16 cellular contexts compared by ENCODE assay signal in the genomic region with DNA sequence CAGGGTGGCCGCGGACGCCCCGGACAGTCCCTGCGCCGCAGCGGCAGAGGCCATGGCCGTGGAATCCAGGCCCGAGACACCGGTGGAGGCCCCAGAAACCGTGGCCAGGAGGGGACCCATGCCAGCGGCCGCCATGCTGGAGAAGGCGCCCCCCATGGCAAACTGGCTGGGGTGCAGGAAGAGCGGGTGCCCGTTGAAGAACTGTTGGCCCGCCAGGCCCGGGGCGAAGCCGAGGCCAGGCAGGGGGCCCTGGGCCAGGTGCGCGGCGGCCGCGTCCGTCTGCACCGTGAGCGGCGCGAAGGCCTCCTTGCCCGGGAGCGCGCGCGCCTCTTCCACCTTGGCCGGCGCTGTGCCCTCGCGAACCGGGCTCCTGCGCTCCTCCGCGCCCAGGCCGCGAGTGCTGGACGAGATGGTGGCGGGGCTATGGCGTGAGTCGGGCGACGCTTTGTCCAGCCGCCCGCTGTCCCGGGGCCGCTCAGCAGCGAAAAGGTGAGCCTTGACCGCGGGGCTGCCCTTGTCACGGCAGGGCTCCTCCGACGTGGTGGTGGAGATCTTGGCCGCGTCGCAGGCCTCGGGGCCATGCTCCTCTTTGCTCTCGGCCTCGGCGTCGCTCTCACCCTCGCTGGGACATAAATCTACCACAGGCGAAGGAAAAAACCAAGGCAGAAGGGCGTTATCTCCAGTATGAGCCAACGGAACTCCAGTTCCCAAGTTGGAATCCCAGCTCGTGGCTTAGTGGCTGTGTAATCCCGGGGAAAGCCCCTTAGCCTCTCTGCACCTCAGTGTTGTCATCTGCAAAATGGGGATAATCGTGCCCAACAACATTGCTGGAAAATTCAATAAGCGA. TPM values are rescaled to one million over a fixed set of nuclear protein-coding genes. Genes with fewer than 3 reads are reported as not detected.
DNase-seq lines count a peak whose midpoint lies in the region; ATAC-seq, FAIRE-seq and TF ChIP-seq lines count a peak whose summit lies in the region.
"Had no signal": no experiment of that assay in that cellular context is flagged by ENCODE, and none has a peak within 500 bp of the region (broad histone marks: within the 10 kb centered on the region; RNA-seq: fewer than 3 reads in every experiment).

No MANE protein-coding gene starts in this region.

- ATAC-seq in GM23338 (peak; percentile 42), HG03175 (IDR thresholded peaks at IDR 0.05; ENCODE audit: unreplicated experiment) (no peak), HG03520 (IDR thresholded peaks at IDR 0.05; ENCODE audit: unreplicated experiment) (no peak)
- ATAC-seq: GM12878, Right ventricle myocardium inferior had no signal

- H4K20me1 ChIP-seq in GM23338 (replicated peaks; ENCODE audit: insufficient read depth) (peaks cover 9% of the 10 kb centered on the region; the same call in 1 of the 2 replicates), astrocyte (ENCODE audit: insufficient read depth, low read length) (peaks cover 23% of the 10 kb centered on the region), smooth muscle cell (ENCODE audit: low read depth) (peaks cover 60% of the 10 kb centered on the region)

- H3K4me1 ChIP-seq in GM23338 (ENCODE audit: insufficient read depth) (peaks cover 88% of the 10 kb centered on the region), astrocyte (ENCODE audit: insufficient read depth, low read length) (peaks cover 31% of the 10 kb centered on the region), smooth muscle cell (ENCODE audit: low read depth) (peaks cover 53% of the 10 kb centered on the region)

- H3K4me3 Mint-ChIP-seq in GM23338 (peak overlapping the region; percentile 61), astrocyte (ENCODE audit: unreplicated experiment) (no peak overlapping the region)

- H3K27ac ChIP-seq in GM23338 (ENCODE audit: low read depth) (no peak overlapping the region), astrocyte (ENCODE audit: low read depth, low read length) (peak overlapping the region; percentile 69), smooth muscle cell (ENCODE audit: low read depth) (peak overlapping the region; percentile 99)

- H3K27ac Mint-ChIP-seq in GM23338 (no peak overlapping the region), astrocyte (ENCODE audit: unreplicated experiment) (no peak overlapping the region)

- H3K36me3 ChIP-seq in GM23338 (ENCODE audit: insufficient read depth) (no peaks in the 10 kb centered on the region), astrocyte (ENCODE audit: insufficient read depth, low read length) (peaks cover 15% of the 10 kb centered on the region), smooth muscle cell (ENCODE audit: low read depth) (no peaks in the 10 kb centered on the region)

- H3K27me3 Mint-ChIP-seq in GM23338 (ENCODE audit: insufficient read depth, low read depth, poor library complexity) (peaks cover 99% of the 10 kb centered on the region), astrocyte (ENCODE audit: low read depth, unreplicated experiment) (peaks cover 91% of the 10 kb centered on the region)

- H3K36me3 Mint-ChIP-seq in GM23338 (ENCODE audit: low read depth) (no peaks in the 10 kb centered on the region), astrocyte (ENCODE audit: low read depth, unreplicated experiment) (peaks cover 6% of the 10 kb centered on the region)

- H2AFZ ChIP-seq in GM23338 (peak overlapping the region; percentile 48), astrocyte (ENCODE audit: low read depth, low read length) (no peak overlapping the region), smooth muscle cell (ENCODE audit: low read depth) (no peak overlapping the region)

- no peaks in the 10 kb centered on the region for H3K79me2 ChIP-seq in GM23338 (replicated peaks; ENCODE audit: insufficient read depth)
- peaks cover 83% of the 10 kb centered on the region for H3K79me2 ChIP-seq in astrocyte (ENCODE audit: insufficient read depth, low read length)
- peaks cover 94% of the 10 kb centered on the region for H3K79me2 ChIP-seq in smooth muscle cell (ENCODE audit: low read depth)

- H3K27me3 ChIP-seq in GM23338 (ENCODE audit: insufficient read depth) (peaks cover 100% of the 10 kb centered on the region), astrocyte (ENCODE audit: insufficient read depth, low read length) (no peaks in the 10 kb centered on the region), smooth muscle cell (ENCODE audit: low read depth) (no peaks in the 10 kb centered on the region)

- H3K4me3 ChIP-seq in GM23338 = peak overlapping the region; percentile 46; the same call in 1 of the 2 replicates
- H3K4me3 ChIP-seq in astrocyte (ENCODE audit: insufficient read depth, low read depth, low read length) = no peak overlapping the region
- H3K4me3 ChIP-seq in smooth muscle cell = peak overlapping the region; percentile 62
- H3K4me3 ChIP-seq: GM12878 had no signal

- no peaks in the 10 kb centered on the region for H3K9me3 ChIP-seq in astrocyte (ENCODE audit: insufficient read depth, low read depth, low read length)
- H3K9me3 ChIP-seq in smooth muscle cell (replicated peaks; ENCODE audit: low read depth) = no peaks in the 10 kb centered on the region

- H3K9ac ChIP-seq in astrocyte (ENCODE audit: low read length) (peak overlapping the region; percentile 67), smooth muscle cell (ENCODE audit: low read depth) (peak overlapping the region; percentile 94)

- no peaks in the 10 kb centered on the region for H3K9me2 ChIP-seq in GM23338 (ENCODE audit: insufficient read depth)

- H3K4me1 Mint-ChIP-seq in GM23338 (peaks cover 72% of the 10 kb centered on the region), astrocyte (ENCODE audit: low read depth, unreplicated experiment) (no peaks in the 10 kb centered on the region)

- H3K9me3 Mint-ChIP-seq in GM23338 (no peaks in the 10 kb centered on the region), astrocyte (ENCODE audit: unreplicated experiment) (peaks cover 6% of the 10 kb centered on the region)

- peak; percentile 62 for DNase-seq in GM23338 (ENCODE audit: low spot score)
- DNase-seq in astrocyte (ENCODE audit: low read depth) = no peak
- peak; percentile 26 for DNase-seq in left kidney (ENCODE audit: low read depth, low spot score)
- DNase-seq in smooth muscle cell (lab: John Stamatoyannopoulos, UW; ENCODE audit: unreplicated experiment) = no peak
- DNase-seq in SIG-M5 (lab: John Stamatoyannopoulos, UW) = no peak
- no peak for DNase-seq in NCI-H128 (lab: John Stamatoyannopoulos, UW; ENCODE audit: unreplicated experiment)
- DNase-seq: activated CD4-positive, alpha-beta T cell treated with anti-CD3 and anti-CD28 coated beads for 4 hours; DND-41; hippocampal formation; MV-4-11; nucleus accumbens; T-helper 2 cell had no signal

- WGBS in smooth muscle cell (ENCODE audit: low lambda C conversion rate) = 38% methylated on average over 69 of the region's 77 CpGs

- FAIRE-seq in astrocyte (lab: Jason Lieb, UNC) = no peak
- FAIRE-seq: GM12878 had no signal

- H3F3A ChIP-seq in GM23338 (replicated peaks; ENCODE audit: low read depth) = peaks cover 38% of the 10 kb centered on the region
- peaks cover 87% of the 10 kb centered on the region for H3F3A ChIP-seq in smooth muscle cell (ENCODE audit: low read depth)

- peak in 1 of 2 experiments; percentile 3; a peak in 1 of 4 replicates for TF ChIP-seq CTCF in GM23338 (conservative IDR thresholded peaks at IDR 0.05; ENCODE audit: low read depth in 2 of 2)
- TF ChIP-seq CTCF in astrocyte (IDR thresholded peaks at IDR 0.05; ENCODE audit: insufficient read depth, low read depth, low read length) = no peak
- no peak for TF ChIP-seq CTCF in smooth muscle cell (IDR thresholded peaks at IDR 0.05; ENCODE audit: borderline replicate concordance, insufficient read depth, poor library complexity, severe bottlenecking)

- H3K4me2 ChIP-seq in GM23338 (peak overlapping the region; percentile 85), astrocyte (ENCODE audit: low read length) (peak overlapping the region; percentile 94), smooth muscle cell (peak overlapping the region; percentile 89)

TF ChIP-seq in GM23338, 12 proteins besides CTCF, POLR2A, EP300 and RAD21:
- TF ChIP-seq EZH2 (IDR thresholded peaks at IDR 0.05; ENCODE audit: low read depth, unreplicated experiment) (peak; percentile 60), NANOG (IDR thresholded peaks at IDR 0.05; ENCODE audit: borderline replicate concordance) (no peak)

RNA-seq across cellular contexts. Expression of a gene that starts 9.6 kb away (rescaled TPM):
- total RNA-seq in GM23338 (2014; rRNA removed; shearing (Covaris generic)) = 0.24 and 0.35 TPM in 2 replicates
- polyA plus RNA-seq in GM23338 (2016; fragmentation: Nextera tagmentation; extraction: Ambion mirVana) (0.18 and 0.33 TPM in 2 replicates), smooth muscle cell (100 and 110 TPM in 2 replicates)
- total RNA-seq in astrocyte (1.1 and 2.0 TPM in 2 replicates), smooth muscle cell (100 and 104 TPM in 2 replicates)

Comparison
In these comparisons a context has a peak if more than half of its experiments do, and no peak if none do; other contexts are left out.
1. DNase-seq: peak in GM23338 (single experiment) and left kidney (single experiment); none in astrocyte (single experiment), smooth muscle cell (single experiment), SIG-M5 (single experiment) and NCI-H128 (single experiment).
2. RNA of a gene that starts 9.6 kb away (total RNA-seq): 100 to 104 TPM in smooth muscle cell; 1.1 to 2.0 TPM in astrocyte and 0.24 to 0.35 TPM in GM23338; every median in the first group is over 10 times any median in the second.
3. Peak in every context shown above with its lines, with median percentiles within 50 percentile points of each other: H3K4me2 ChIP-seq.